Comparison of ENCODE assay signal across 24 cellular contexts in the genomic region with DNA sequence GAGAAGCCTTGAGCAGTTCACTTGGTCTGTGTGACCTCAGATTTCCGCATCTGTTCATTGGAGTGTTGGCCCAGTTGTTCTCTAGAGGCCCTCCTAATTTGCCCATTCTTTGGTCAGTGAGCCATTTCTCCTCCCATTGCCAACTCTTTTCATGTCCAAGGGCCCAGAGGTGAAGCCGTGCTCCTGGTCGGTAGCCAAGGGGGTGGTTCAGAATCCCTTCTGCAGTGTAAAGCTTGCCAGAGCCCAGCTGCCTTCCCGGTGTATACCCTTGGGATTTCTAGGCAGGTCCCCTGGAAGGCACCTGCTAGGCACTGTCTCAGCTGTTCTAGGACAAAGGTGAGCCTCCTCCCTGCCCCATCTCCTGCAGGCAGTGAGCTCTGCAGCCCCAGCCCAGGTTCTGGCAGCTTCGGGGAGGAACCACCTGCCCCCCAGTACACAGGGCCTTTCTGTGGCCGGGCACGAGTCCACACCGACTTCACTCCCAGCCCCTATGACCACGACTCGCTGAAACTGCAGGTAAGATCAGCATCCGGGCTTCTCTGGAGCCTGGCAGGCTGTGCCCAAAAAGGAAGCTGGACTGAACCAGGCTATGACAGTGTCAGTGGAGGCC. TPM values are rescaled to one million over a fixed set of nuclear protein-coding genes. Genes with fewer than 3 reads are reported as not detected.
DNase-seq lines count a peak whose midpoint lies in the region; ATAC-seq and TF ChIP-seq lines count a peak whose summit lies in the region.
"Had no signal": no experiment of that assay in that cellular context is flagged by ENCODE, and none has a peak within 500 bp of the region (broad histone marks: within the 10 kb centered on the region; RNA-seq: fewer than 3 reads in every experiment).

No MANE protein-coding gene starts in this region.

- DNase-seq in natural killer cell (no peak), NCI-H2196 (lab: John Stamatoyannopoulos, UW; ENCODE audit: unreplicated experiment) (peak; percentile 74), left colon (no peak), tibial artery (no peak), esophagus muscularis mucosa (ENCODE audit: extremely low spot score) (no peak), NCI-H2227 treated with DMSO at 0.1 percent for 48 hours (lab: John Stamatoyannopoulos, UW) (no peak)
- DNase-seq in natural killer cell treated with Interleukin-12 subunit alpha and Interleukin-12 subunit beta and Interleukin-15 and Interleukin-18, amount 100 ng/mL, for 72 hours (ENCODE audit: low spot score), result no peak
- DNase-seq: activated B cell treated with CpG ODN at 0.5 μM for 24 hours; activated CD4-positive, alpha-beta memory T cell treated with anti-CD3 and anti-CD28 coated beads, Interleukin-2, amount 10 ng/mL, durations not matched to agents 7 days and 5 days; activated naive CD4-positive, alpha-beta T cell treated with anti-CD3 and anti-CD28 coated beads, Interleukin-2, amount 50 U/mL, for 16 hours; activated T-cell treated with anti-CD3 and anti-CD28 coated beads, Interleukin-2, amount 50 U/mL, for 72 hours; GDM1; kidney; mammary epithelial cell; NCI-H226; right cardiac atrium; SK-N-SH had no signal

- no peak overlapping the region for H3K4me3 Mint-ChIP-seq in natural killer cell
- no peak overlapping the region for H3K4me3 Mint-ChIP-seq in natural killer cell treated with Interleukin-12 subunit alpha and Interleukin-12 subunit beta and Interleukin-15 and Interleukin-18, amount 100 ng/mL, for 72 hours
- H3K4me3 Mint-ChIP-seq: activated B cell treated with CpG ODN at 0.5 μM for 24 hours; activated CD4-positive, alpha-beta memory T cell treated with anti-CD3 and anti-CD28 coated beads, Interleukin-2, amount 10 ng/mL, durations not matched to agents 7 days and 5 days; activated T-cell treated with anti-CD3 and anti-CD28 coated beads, Interleukin-2, amount 50 U/mL, for 72 hours; GM23338 had no signal

- no peak overlapping the region for H3K27ac ChIP-seq in tibial artery
- H3K27ac ChIP-seq in esophagus muscularis mucosa (replicated peaks in 1 of 4), result no peak overlapping the region
- H3K27ac ChIP-seq: ascending aorta, gastroesophageal sphincter, RWPE1, suprapubic skin had no signal

- H3K27me3 ChIP-seq in tibial artery, result no peaks in the 10 kb centered on the region
- H3K27me3 ChIP-seq in esophagus muscularis mucosa, result no peaks in the 10 kb centered on the region
- H3K27me3 ChIP-seq: ascending aorta, gastroesophageal sphincter, suprapubic skin had no signal

- H3K9me3 ChIP-seq in tibial artery, result no peaks in the 10 kb centered on the region
- peaks cover 0 to 3% (median 0%) of the 10 kb centered on the region in 4 donors for H3K9me3 ChIP-seq in esophagus muscularis mucosa
- H3K9me3 ChIP-seq: ascending aorta, gastroesophageal sphincter, SK-N-SH, suprapubic skin had no signal

- WGBS in esophagus muscularis mucosa, result 77% methylated on average over 10 of the region's 11 CpGs

- no peaks in the 10 kb centered on the region for H3K27me3 Mint-ChIP-seq in natural killer cell (ENCODE audit: low read depth in 2 of 2)
- no peaks in the 10 kb centered on the region for H3K27me3 Mint-ChIP-seq in natural killer cell treated with Interleukin-12 subunit alpha and Interleukin-12 subunit beta and Interleukin-15 and Interleukin-18, amount 100 ng/mL, for 72 hours
- H3K27me3 Mint-ChIP-seq: activated B cell treated with CpG ODN at 0.5 μM for 24 hours; activated CD4-positive, alpha-beta memory T cell treated with anti-CD3 and anti-CD28 coated beads, Interleukin-2, amount 10 ng/mL, durations not matched to agents 7 days and 5 days had no signal

- TF ChIP-seq CTCF in natural killer cell (IDR thresholded peaks at IDR 0.05) (no peak), tibial artery (IDR thresholded peaks at IDR 0.05) (no peak), esophagus muscularis mucosa (IDR thresholded peaks at IDR 0.05) (no peak)

- no peak for TF ChIP-seq EP300 in esophagus muscularis mucosa (IDR thresholded peaks at IDR 0.05)

- H3K4me3 ChIP-seq in tibial artery (no peak overlapping the region), esophagus muscularis mucosa (no peak overlapping the region)
- H3K4me3 ChIP-seq: ascending aorta, gastroesophageal sphincter, GM23338, K562, suprapubic skin had no signal

- H3K36me3 Mint-ChIP-seq in natural killer cell, result no peaks in the 10 kb centered on the region
- H3K36me3 Mint-ChIP-seq in natural killer cell treated with Interleukin-12 subunit alpha and Interleukin-12 subunit beta and Interleukin-15 and Interleukin-18, amount 100 ng/mL, for 72 hours, result peaks cover 4% of the 10 kb centered on the region

- H3K4me1 Mint-ChIP-seq in natural killer cell, result peaks cover 11 to 24% of the 10 kb centered on the region in 2 donors
- peaks cover 15 to 19% of the 10 kb centered on the region in 2 donors for H3K4me1 Mint-ChIP-seq in natural killer cell treated with Interleukin-12 subunit alpha and Interleukin-12 subunit beta and Interleukin-15 and Interleukin-18, amount 100 ng/mL, for 72 hours (ENCODE audit: low read depth in 2 of 2)
- H3K4me1 Mint-ChIP-seq: GM23338 had no signal

- TF ChIP-seq POLR2A in esophagus muscularis mucosa (IDR thresholded peaks at IDR 0.05; ENCODE audit: low read depth), result no peak

- H3K36me3 ChIP-seq in tibial artery, result no peaks in the 10 kb centered on the region
- no peaks in the 10 kb centered on the region for H3K36me3 ChIP-seq in esophagus muscularis mucosa
- H3K36me3 ChIP-seq: ascending aorta, gastroesophageal sphincter, suprapubic skin had no signal

- no peaks in the 10 kb centered on the region for H3K9me3 Mint-ChIP-seq in natural killer cell
- no peaks in the 10 kb centered on the region for H3K9me3 Mint-ChIP-seq in natural killer cell treated with Interleukin-12 subunit alpha and Interleukin-12 subunit beta and Interleukin-15 and Interleukin-18, amount 100 ng/mL, for 72 hours
- H3K9me3 Mint-ChIP-seq: activated B cell treated with CpG ODN at 0.5 μM for 24 hours; activated CD4-positive, alpha-beta memory T cell treated with anti-CD3 and anti-CD28 coated beads, Interleukin-2, amount 10 ng/mL, durations not matched to agents 7 days and 5 days; activated T-cell treated with anti-CD3 and anti-CD28 coated beads, Interleukin-2, amount 50 U/mL, for 72 hours; GM23338 had no signal

- peak overlapping the region; percentile 75 to 98 for H3K27ac Mint-ChIP-seq in natural killer cell
- no peak overlapping the region for H3K27ac Mint-ChIP-seq in natural killer cell treated with Interleukin-12 subunit alpha and Interleukin-12 subunit beta and Interleukin-15 and Interleukin-18, amount 100 ng/mL, for 72 hours
- H3K27ac Mint-ChIP-seq: activated B cell treated with CpG ODN at 0.5 μM for 24 hours; activated CD4-positive, alpha-beta memory T cell treated with anti-CD3 and anti-CD28 coated beads, Interleukin-2, amount 10 ng/mL, durations not matched to agents 7 days and 5 days; activated T-cell treated with anti-CD3 and anti-CD28 coated beads, Interleukin-2, amount 50 U/mL, for 72 hours; GM23338 had no signal

- H3K4me1 ChIP-seq in tibial artery (no peaks in the 10 kb centered on the region), esophagus muscularis mucosa (no peaks in the 10 kb centered on the region)
- H3K4me1 ChIP-seq: ascending aorta, gastroesophageal sphincter, suprapubic skin had no signal

- intact Hi-C loops in natural killer cell (cut with micrococcal nuclease), result no loop called here
- intact Hi-C loops in left colon (cut with DNase I, micrococcal nuclease), result no loop called here
- intact Hi-C loops in tibial artery (cut with DNase I; ENCODE audit: low total_unique reads), result no loop called here
- intact Hi-C loops in esophagus muscularis mucosa (cut with DNase I), result no loop called here

- ATAC-seq in natural killer cell (no peak), left colon (peak; percentile 9), GM18498 (IDR thresholded peaks at IDR 0.05; ENCODE audit: unreplicated experiment) (no peak)
- ATAC-seq in natural killer cell treated with Interleukin-12 subunit alpha and Interleukin-12 subunit beta and Interleukin-15 and Interleukin-18, amount 100 ng/mL, for 72 hours, result no peak
- ATAC-seq: activated T-cell treated with anti-CD3 and anti-CD28 coated beads, Interleukin-2, amount 50 U/mL, for 72 hours; gastroesophageal sphincter; GM23338; K562; right cardiac atrium had no signal

RNA-seq across cellular contexts. Expression of a gene that starts 12.3 kb away (rescaled TPM):
- total RNA-seq in natural killer cell (100 to 1,000 TPM; 356 to 403 (median 392) TPM), left colon (1 to 10 TPM; 1.3 to 7.5 TPM), esophagus muscularis mucosa (10 to 100 TPM in 1 of 4 donors, 1 to 10 TPM in 3; 3.9 to 10.4 (median 6.3) TPM)
- 100 to 1,000 TPM; 243 to 317 TPM for total RNA-seq in natural killer cell treated with Interleukin-12 subunit alpha and Interleukin-12 subunit beta and Interleukin-15 and Interleukin-18, amount 100 ng/mL, for 72 hours
- total RNA-seq: GM23338, mammary epithelial cell had no signal

RNA-seq across cellular contexts. Expression of a gene that starts 51.6 kb away (rescaled TPM):
- total RNA-seq in natural killer cell (1 to 10 TPM; 1.0 to 3.0 (median 2.1) TPM), left colon (10 to 100 TPM; 34.5 to 41.6 TPM), esophagus muscularis mucosa (10 to 100 TPM in 3 of 4 donors, 1 to 10 TPM in 1; 4.2 to 19.7 (median 13.1) TPM)
- 10 to 100 TPM; 10.3 to 11.1 TPM for total RNA-seq in natural killer cell treated with Interleukin-12 subunit alpha and Interleukin-12 subunit beta and Interleukin-15 and Interleukin-18, amount 100 ng/mL, for 72 hours

RNA-seq across cellular contexts. Expression of a gene that starts 53.3 kb away (rescaled TPM):
- 1 to 10 TPM in 2 of 3 donors, under 1 TPM in 1; 0.96 to 2.6 (median 1.6) TPM for total RNA-seq in natural killer cell
- under 1 TPM; 0.14 to 0.55 TPM for total RNA-seq in natural killer cell treated with Interleukin-12 subunit alpha and Interleukin-12 subunit beta and Interleukin-15 and Interleukin-18, amount 100 ng/mL, for 72 hours
- total RNA-seq in left colon, result 10 to 100 TPM; 11.9 to 22.6 TPM
- 10 to 100 TPM in 1 of 4 donors, 1 to 10 TPM in 3; 3.3 to 14.4 (median 5.0) TPM for total RNA-seq in esophagus muscularis mucosa
- total RNA-seq: GM23338, mammary epithelial cell had no signal

Comparison
In these comparisons a context has a peak if more than half of its experiments do, and no peak if none do; other contexts are left out.
1. H3K27ac Mint-ChIP-seq: peak in natural killer cell (2 of 2); none in natural killer cell treated with Interleukin-12 subunit alpha and Interleukin-12 subunit beta and Interleukin-15 and Interleukin-18, amount 100 ng/mL, for 72 hours (0 of 2).
2. RNA of a gene that starts 12.3 kb away (total RNA-seq): 356 to 403 TPM in natural killer cell and 243 to 317 TPM in natural killer cell treated with Interleukin-12 subunit alpha and Interleukin-12 subunit beta and Interleukin-15 and Interleukin-18, amount 100 ng/mL, for 72 hours; 3.9 to 10.4 TPM in esophagus muscularis mucosa and 1.3 to 7.5 TPM in left colon; every median in the first group is over 10 times any median in the second.